In genomic region chr17:49548506-49549310, GRCh38 we compare ENCODE assay signal across 10 cellular contexts. TPM values are rescaled to one million over a fixed set of nuclear protein-coding genes. Genes with fewer than 3 reads are reported as not detected.
DNase-seq lines count a peak whose midpoint lies in the region; ATAC-seq, FAIRE-seq and TF ChIP-seq lines count a peak whose summit lies in the region.
"Had no signal": no experiment of that assay in that cellular context is flagged by ENCODE, and none has a peak within 500 bp of the region (broad histone marks: within the 10 kb centered on the region; RNA-seq: fewer than 3 reads in every experiment).

No MANE protein-coding gene starts in this region.

- no peak overlapping the region for H2AK9ac ChIP-seq in IMR-90 (replicated peaks; ENCODE audit: low read depth, low read length, poor library complexity)

- no peak overlapping the region for H3K9ac ChIP-seq in IMR-90 (ENCODE audit: low read depth, low read length)

- peaks cover 0 to 16% (median 0%) of the 10 kb centered on the region in 5 donors for H3K27me3 Mint-ChIP-seq in naive thymus-derived CD4-positive, alpha-beta T cell

- CTCF ChIA-PET in IMR-90 (lab: Yijun Ruan, JAX) = interaction anchor here (0.6 kb wide), 1 partner anchor 665 kb away, joined by 3 read pairs; no protein-coding TSS in a partner anchor
- CTCF ChIA-PET in naive thymus-derived CD4-positive, alpha-beta T cell (lab: Charles Lee) = interaction anchor here (0.5 kb wide), 1 partner anchor 90 kb away, joined by 3 read pairs; no protein-coding TSS in a partner anchor

- H3K18ac ChIP-seq in IMR-90 (ENCODE audit: low read depth, low read length) = no peak overlapping the region

- in situ Hi-C loops in IMR-90 (cut with MboI; ENCODE audit: low sequenced_read_pairs) = loop anchor here (10.0 kb wide), 1 partner anchor 234 kb away; no protein-coding TSS in a partner anchor

- no TSS peak for BruUV-seq in IMR-90 (replicated peaks; lab: Mats Ljungman, UMichigan)

- no peaks in the 10 kb centered on the region for H3K36me3 ChIP-seq in IMR-90 (ENCODE audit: control insufficient read depth, insufficient read depth, low read length)
- no peaks in the 10 kb centered on the region for H3K36me3 ChIP-seq in lung (ENCODE audit: control insufficient read depth in 2 of 2, insufficient read depth in 2 of 2, low read length in 2 of 2)
- H3K36me3 ChIP-seq in naive thymus-derived CD4-positive, alpha-beta T cell (ENCODE audit: control insufficient read depth in 2 of 3, insufficient read depth in 3 of 3, low read length in 3 of 3) = no peaks in the 10 kb centered on the region

- no peak overlapping the region for H3K23ac ChIP-seq in IMR-90 (ENCODE audit: low read depth, low read length)

- H2AFZ ChIP-seq in IMR-90 (replicated peaks; ENCODE audit: low read length, poor library complexity) = no peak overlapping the region

- H3K27ac Mint-ChIP-seq in naive thymus-derived CD4-positive, alpha-beta T cell = no peak overlapping the region
- H3K27ac Mint-ChIP-seq: IgD-negative memory B cell had no signal

- TF ChIP-seq RAD21 in IMR-90 (IDR thresholded peaks at IDR 0.05; ENCODE audit: low read length) = peak; percentile 78

- no peak overlapping the region for H2BK5ac ChIP-seq in IMR-90 (ENCODE audit: low read depth, low read length, poor library complexity, severe bottlenecking)

- H4K91ac ChIP-seq in IMR-90 (ENCODE audit: insufficient read depth, low read depth, low read length) = no peak overlapping the region

- H3K9me3 Mint-ChIP-seq in naive thymus-derived CD4-positive, alpha-beta T cell = peaks cover 0 to 6% (median 0%) of the 10 kb centered on the region in 11 donors

- no peak overlapping the region for H4K8ac ChIP-seq in IMR-90 (ENCODE audit: low read depth in 2 of 2, low read length in 2 of 2)

- no peak for FAIRE-seq in D721Med (lab: Jason Lieb, UNC)

- no peaks in the 10 kb centered on the region for H3K9me1 ChIP-seq in IMR-90 (ENCODE audit: insufficient read depth, low read length)

- no peak overlapping the region for H3K4me3 ChIP-seq in IMR-90 (ENCODE audit: insufficient read depth, low read depth, low read length)
- H3K4me3 ChIP-seq in lung = no peak overlapping the region
- no peak overlapping the region for H3K4me3 ChIP-seq in naive thymus-derived CD4-positive, alpha-beta T cell (ENCODE audit: low read length)

- H3K9me3 ChIP-seq in IMR-90 (ENCODE audit: control insufficient read depth, insufficient read depth, low read length) (peaks cover 4% of the 10 kb centered on the region), lung (ENCODE audit: control insufficient read depth in 2 of 2, insufficient read depth in 1 of 2, low read length in 1 of 2) (no peaks in the 10 kb centered on the region)
- no peaks in the 10 kb centered on the region for H3K9me3 ChIP-seq in naive thymus-derived CD4-positive, alpha-beta T cell (ENCODE audit: control insufficient read depth in 2 of 3, low read length in 3 of 3)

- H3K27ac ChIP-seq in IMR-90 (ENCODE audit: insufficient read depth, low read length) (no peak overlapping the region), lung (ENCODE audit: low read depth in 1 of 2, low read length in 1 of 2) (no peak overlapping the region)
- H3K27ac ChIP-seq in naive thymus-derived CD4-positive, alpha-beta T cell (ENCODE audit: low read depth, low read length) = no peak overlapping the region

- no peak for TF ChIP-seq POLR2A in IMR-90 (IDR thresholded peaks at IDR 0.05; ENCODE audit: low read depth, low read length)

- H4K5ac ChIP-seq in IMR-90 (ENCODE audit: low read depth, low read length) = no peak overlapping the region

- H3K79me1 ChIP-seq in IMR-90 (ENCODE audit: low read depth in 1 of 2, low read length in 2 of 2) = no peaks in the 10 kb centered on the region

- peaks cover 0 to 3% (median 0%) of the 10 kb centered on the region in 7 donors for H3K4me1 Mint-ChIP-seq in naive thymus-derived CD4-positive, alpha-beta T cell

- H2BK120ac ChIP-seq in IMR-90 (ENCODE audit: low read depth, low read length) = no peak overlapping the region

- DNase-seq in D721Med (ENCODE audit: insufficient read length, low spot score) = no peak
- peak; percentile 30 for DNase-seq in IMR-90
- peak; percentile 50 for DNase-seq in cerebellar cortex (ENCODE audit: low spot score)
- no peak for DNase-seq in lung (ENCODE audit: low spot score)
- no peak for DNase-seq in naive thymus-derived CD4-positive, alpha-beta T cell

- H2BK15ac ChIP-seq in IMR-90 (ENCODE audit: low read depth, low read length) = no peak overlapping the region

- POLR2A ChIA-PET in IMR-90 (lab: Charles Lee; ENCODE audit: unreplicated experiment) = no interaction called here
- POLR2A ChIA-PET in naive thymus-derived CD4-positive, alpha-beta T cell (lab: Charles Lee) = no interaction called here

- no peak overlapping the region for H3K4me2 ChIP-seq in IMR-90 (ENCODE audit: low read depth, low read length)

- peaks cover 0 to 4% (median 0%) of the 10 kb centered on the region in 5 donors for H3K36me3 Mint-ChIP-seq in naive thymus-derived CD4-positive, alpha-beta T cell

- H2AK5ac ChIP-seq in IMR-90 (ENCODE audit: low read depth, low read length) = no peak overlapping the region

- no peak overlapping the region for H3K56ac ChIP-seq in IMR-90 (ENCODE audit: extremely low read depth, insufficient read depth, low read length)

- no peak overlapping the region for H3K14ac ChIP-seq in IMR-90 (replicated peaks; ENCODE audit: low read depth, low read length)

- no peak overlapping the region for H3K4ac ChIP-seq in IMR-90 (ENCODE audit: low read depth, low read length)

- ATAC-seq in IMR-90 (ENCODE audit: low read depth) (peak; percentile 79), lung (ENCODE audit: insufficient read depth, low FRiP score) (no peak), HG03432 (IDR thresholded peaks at IDR 0.05; ENCODE audit: unreplicated experiment) (no peak), HG02571 (IDR thresholded peaks at IDR 0.05; ENCODE audit: unreplicated experiment) (no peak), HG03521 (IDR thresholded peaks at IDR 0.05; ENCODE audit: unreplicated experiment) (no peak)
- no peak for ATAC-seq in naive thymus-derived CD4-positive, alpha-beta T cell

- TF ChIP-seq CTCF in D721Med (IDR thresholded peaks at IDR 0.05; ENCODE audit: insufficient read depth, missing control alignments) (peak; percentile 62), IMR-90 (conservative IDR thresholded peaks at IDR 0.05; ENCODE audit: low read depth, low read length) (peak; percentile 63), lung (IDR thresholded peaks at IDR 0.05; ENCODE audit: control extremely low read depth, extremely low read depth) (peak; percentile 6)

- intact Hi-C loops in IMR-90 (cut with micrococcal nuclease) = loop anchor here (1.0 kb wide), 1 partner anchor 113 kb away; no protein-coding TSS in a partner anchor
- intact Hi-C loops in naive thymus-derived CD4-positive, alpha-beta T cell (cut with micrococcal nuclease) = no loop called here

- H3K4me1 ChIP-seq in IMR-90 (ENCODE audit: control insufficient read depth, insufficient read depth, low read length) (no peaks in the 10 kb centered on the region), lung (ENCODE audit: control insufficient read depth in 2 of 2, insufficient read depth in 2 of 2, low read length in 2 of 2) (peaks cover 0 to 5% of the 10 kb centered on the region in 2 donors)
- H3K4me1 ChIP-seq in naive thymus-derived CD4-positive, alpha-beta T cell (ENCODE audit: control insufficient read depth in 2 of 2, insufficient read depth in 2 of 2, low read length in 2 of 2) = no peaks in the 10 kb centered on the region

- no peak overlapping the region for H3K4me3 Mint-ChIP-seq in naive thymus-derived CD4-positive, alpha-beta T cell

- dilution Hi-C loops in IMR-90 (cut with HindIII; ENCODE audit: low sequenced_read_pairs, unreplicated experiment) = no loop called here

- H3K27me3 ChIP-seq in IMR-90 (ENCODE audit: control insufficient read depth, insufficient read depth, low read length) (peaks cover 57% of the 10 kb centered on the region), lung (ENCODE audit: control insufficient read depth, insufficient read depth) (no peaks in the 10 kb centered on the region)
- no peaks in the 10 kb centered on the region for H3K27me3 ChIP-seq in naive thymus-derived CD4-positive, alpha-beta T cell (ENCODE audit: control insufficient read depth in 2 of 2, insufficient read depth in 2 of 2, low read length in 2 of 2)

- H4K20me1 ChIP-seq in IMR-90 (ENCODE audit: insufficient read depth, low read length) = no peaks in the 10 kb centered on the region

- WGBS in IMR-90 (ENCODE audit: extremely low coverage in 2 of 2, insufficient read length in 1 of 2), 2 experiments = 100% methylated on average over 1 of the region's 8 CpGs; no CpG with 5 or more reads in 1 of the 2 experiments
- 75% methylated on average over 8 of the region's 8 CpGs for WGBS in lung, 2 donors

- H2BK20ac ChIP-seq in IMR-90 (ENCODE audit: low read depth, low read length) = no peak overlapping the region

TF ChIP-seq in IMR-90, 13 proteins besides CTCF, POLR2A, EP300 and RAD21:
- TF ChIP-seq MAZ (IDR thresholded peaks at IDR 0.05; ENCODE audit: borderline replicate concordance, low read depth, low read length) (no peak), SMC3 (IDR thresholded peaks at IDR 0.05; ENCODE audit: low read depth, low read length) (peak; percentile 75), BHLHE40 (IDR thresholded peaks at IDR 0.05; ENCODE audit: low read depth, low read length) (no peak)

RNA-seq across cellular contexts. Expression of gene NXPH3, which starts 27.0 kb away (rescaled TPM):
- total RNA-seq in IMR-90 (2012; rRNA removed) (0.18 and 0.28 TPM in 2 replicates), lung (1 to 10 TPM; 1.7 to 3.1 TPM)
- polyA plus RNA-seq in IMR-90 (2012; rRNA removed) (0.20 and 0.31 TPM in 2 replicates), lung (1 to 10 TPM; 1.1 to 2.3 TPM)
- 0.22 and 0.25 TPM in 2 replicates for polyA plus RNA-seq in IMR-90 (2012; cell fraction: cytosol; rRNA removed)
- polyA plus RNA-seq in IMR-90 (2012; cell fraction: nucleus; rRNA removed; ENCODE audit: low replicate concordance) = 0.03 and 0.14 TPM in 2 replicates
- not detected for total RNA-seq in naive thymus-derived CD4-positive, alpha-beta T cell
- polyA plus RNA-seq in naive thymus-derived CD4-positive, alpha-beta T cell = not detected
- polyA plus RNA-seq: IgD-negative memory B cell had no signal

RNA-seq across cellular contexts. Expression of gene NGFR, which starts 53.6 kb away (rescaled TPM):
- total RNA-seq in IMR-90 (2012; rRNA removed) (0.18 TPM in 1 of 2 replicates, not detected in the other), lung (1 to 10 TPM; 3.9 to 4.9 TPM)
- polyA plus RNA-seq in IMR-90 (2012; rRNA removed) (0.11 and 0.15 TPM in 2 replicates), lung (1 to 10 TPM; 1.3 to 2.6 TPM)
- polyA plus RNA-seq in IMR-90 (2012; cell fraction: cytosol; rRNA removed) = 0.01 and 0.09 TPM in 2 replicates
- polyA plus RNA-seq in IMR-90 (2012; cell fraction: nucleus; rRNA removed; ENCODE audit: low replicate concordance) = 0.08 TPM in 1 of 2 replicates, not detected in the other
- total RNA-seq in naive thymus-derived CD4-positive, alpha-beta T cell = under 1 TPM in 3 of 5 experiments, not detected in 2; 0.07 to 0.17 (median 0.16) TPM
- polyA plus RNA-seq in naive thymus-derived CD4-positive, alpha-beta T cell = not detected
- total RNA-seq: glomerular endothelial cell had no signal
- polyA plus RNA-seq: IgD-negative memory B cell had no signal

Comparison
In these comparisons a context has a peak if more than half of its experiments do, and no peak if none do; other contexts are left out.
1. DNase-seq: peak in IMR-90 (single experiment) and cerebellar cortex (single experiment); none in D721Med (single experiment), lung (single experiment) and naive thymus-derived CD4-positive, alpha-beta T cell (0 of 9).
2. CTCF ChIP-seq: peak in every context shown above with its lines; median percentile 63 in IMR-90; 62 in D721Med; 6 in lung.